ENCODE assay signal across 1 cellular context in genomic region chr16:10569629-10570028, GRCh38.
TF ChIP-seq lines count a peak whose summit lies in the region.

No MANE protein-coding gene starts in this region.

TF ChIP-seq in IMR-90, 13 proteins besides CTCF, POLR2A, EP300 and RAD21:
- TF ChIP-seq USF2 (IDR thresholded peaks at IDR 0.05; ENCODE audit: low read depth, low read length), result no peak
- TF ChIP-seq NFE2L2 (IDR thresholded peaks at IDR 0.05; ENCODE audit: low read depth, low read length), result no peak
- no peak for TF ChIP-seq CEBPB (IDR thresholded peaks at IDR 0.05; ENCODE audit: low read depth, low read length)
- TF ChIP-seq MAFK (IDR thresholded peaks at IDR 0.05; ENCODE audit: low read depth, low read length), result no peak
- no peak for TF ChIP-seq CHD1 (IDR thresholded peaks at IDR 0.05; ENCODE audit: low read depth, low read length)
- TF ChIP-seq ELK1 (IDR thresholded peaks at IDR 0.05; ENCODE audit: borderline replicate concordance, low read depth, low read length), result no peak
- TF ChIP-seq RCOR1 (IDR thresholded peaks at IDR 0.05; ENCODE audit: insufficient replicate concordance, low read length), result no peak
- no peak for TF ChIP-seq SMC3 (IDR thresholded peaks at IDR 0.05; ENCODE audit: low read depth, low read length)
TF ChIP-seq in IMR-90: peak in this region for 0.
